Comparison of ENCODE assay signal across 9 cellular contexts in genomic region chr2:239275871-239276812, GRCh38.
DNase-seq lines count a peak whose midpoint lies in the region; ATAC-seq and TF ChIP-seq lines count a peak whose summit lies in the region.
"Had no signal": no experiment of that assay in that cellular context is flagged by ENCODE, and none has a peak within 500 bp of the region (broad histone marks: within the 10 kb centered on the region; RNA-seq: fewer than 3 reads in every experiment).

No MANE protein-coding gene starts in this region.

- H3K4me1 ChIP-seq in left lung: peaks cover 20 to 79% of the 10 kb centered on the region in 2 donors
- peaks cover 0 to 83% (median 54%) of the 10 kb centered on the region in 4 donors for H3K4me1 ChIP-seq in tibial nerve

- no peaks in the 10 kb centered on the region for H3K36me3 ChIP-seq in brain microvascular endothelial cell (replicated peaks)
- no peaks in the 10 kb centered on the region for H3K36me3 ChIP-seq in left lung
- H3K36me3 ChIP-seq in tibial nerve: no peaks in the 10 kb centered on the region

- no peak for TF ChIP-seq POLR2A in tibial nerve (IDR thresholded peaks at IDR 0.05)

- H3K9me3 ChIP-seq in left lung (no peaks in the 10 kb centered on the region), tibial nerve (no peaks in the 10 kb centered on the region)

- DNase-seq in activated CD4-positive, alpha-beta T cell treated with anti-CD3 and anti-CD28 coated beads for 48 hours: peak; percentile 2
- DNase-seq in activated CD4-positive, alpha-beta T cell treated with anti-CD3 and anti-CD28 coated beads, Interleukin-2, amount 50 U/mL, for 1 hour: no peak
- DNase-seq in brain microvascular endothelial cell (no peak), left lung (peak in 1 of 2 donors; percentile 80), tibial nerve (ENCODE audit: low spot score in 2 of 2) (peak in 1 of 2 donors; percentile 52), DMS79 (lab: John Stamatoyannopoulos, UW) (no peak)
- DNase-seq: NCI-H187 had no signal

- H3K4me3 ChIP-seq in brain microvascular endothelial cell (ENCODE audit: low read depth, low read length): no peak overlapping the region
- no peak overlapping the region for H3K4me3 ChIP-seq in left lung
- H3K4me3 ChIP-seq in tibial nerve: no peak overlapping the region

- TF ChIP-seq CTCF in brain microvascular endothelial cell (IDR thresholded peaks at IDR 0.05; ENCODE audit: low read depth, low read length, missing control alignments): no peak
- no peak for TF ChIP-seq CTCF in left lung (IDR thresholded peaks at IDR 0.05)
- no peak for TF ChIP-seq CTCF in tibial nerve (IDR thresholded peaks at IDR 0.05)

- intact Hi-C loops in left lung (cut with DNase I): no loop called here

- in situ Hi-C loops in brain microvascular endothelial cell (cut with HindIII; ENCODE audit: low pct_ligation_motif_present, low sequenced_read_pairs): no loop called here

- WGBS in tibial nerve, 2 donors: 62 to 63% methylated on average over 21 to 30 of the region's 30 CpGs

- H3K27me3 ChIP-seq in brain microvascular endothelial cell (replicated peaks) (no peaks in the 10 kb centered on the region), left lung (no peaks in the 10 kb centered on the region), tibial nerve (no peaks in the 10 kb centered on the region)

- H3K27ac ChIP-seq in brain microvascular endothelial cell (peak overlapping the region; percentile 97), left lung (peak overlapping the region in 1 of 2 donors; percentile 92), tibial nerve (peak overlapping the region; percentile 79 to 93 (median 88))

- peak; percentile 8 for ATAC-seq in left lung
- no peak for ATAC-seq in GM19324 (IDR thresholded peaks at IDR 0.05; ENCODE audit: low FRiP score, unreplicated experiment)
- ATAC-seq in GM21515 (IDR thresholded peaks at IDR 0.05; ENCODE audit: unreplicated experiment): no peak

- no peak for TF ChIP-seq EP300 in tibial nerve (IDR thresholded peaks at IDR 0.05)
